In genomic region chr7:52712938-52713337, GRCh38 we compare ENCODE assay signal across 28 cellular contexts.
"Had no signal": no experiment of that assay in that cellular context is flagged by ENCODE, and none has a peak within 500 bp of the region (broad histone marks: within the 10 kb centered on the region; RNA-seq: fewer than 3 reads in every experiment).

No MANE protein-coding gene starts in this region.

- H3K36me3 ChIP-seq: ascending aorta, breast epithelium, cardiac muscle cell, esophagus muscularis mucosa, gastrocnemius medialis, heart left ventricle had no signal

- H3K4me3 ChIP-seq: ascending aorta, breast epithelium, cardiac muscle cell, coronary artery, esophagus muscularis mucosa, gastrocnemius medialis, heart left ventricle had no signal

- ATAC-seq: activated naive CD4-positive, alpha-beta T cell treated with anti-CD3 and anti-CD28 coated beads, Interleukin-2, amount 50 U/mL, for 72 hours; activated T-cell treated with anti-CD3 and anti-CD28 coated beads, Interleukin-2, amount 50 U/mL, for 72 hours; effector memory CD8-positive, alpha-beta T cell; foreskin keratinocyte; gastrocnemius medialis; heart left ventricle had no signal

- H3K27ac ChIP-seq: ascending aorta, breast epithelium, cardiac muscle cell, coronary artery, esophagus muscularis mucosa, foreskin keratinocyte, gastrocnemius medialis, heart left ventricle had no signal

- H3K4me1 ChIP-seq: ascending aorta, breast epithelium, esophagus muscularis mucosa, foreskin keratinocyte, gastrocnemius medialis, heart left ventricle had no signal

- H3K9me3 ChIP-seq: breast epithelium had no signal

- H3K27me3 ChIP-seq: ascending aorta, breast epithelium, cardiac muscle cell, esophagus muscularis mucosa, foreskin keratinocyte, gastrocnemius medialis, heart left ventricle had no signal

- DNase-seq: activated CD4-positive, alpha-beta memory T cell treated with anti-CD3 and anti-CD28 coated beads, Interleukin-2, amount 10 ng/mL, durations not matched to agents 7 days and 5 days; activated CD4-positive, alpha-beta T cell treated with anti-CD3 and anti-CD28 coated beads for 1 hour; activated CD4-positive, alpha-beta T cell treated with anti-CD3 and anti-CD28 coated beads for 4 hours; activated CD4-positive, alpha-beta T cell treated with anti-CD3 and anti-CD28 coated beads, Interleukin-2, amount 10 ng/mL, durations not matched to agents 7 days and 5 days; activated CD4-positive, alpha-beta T cell treated with anti-CD3 and anti-CD28 coated beads, Interleukin-2, amount 50 U/mL, for 4 hours; activated CD8-positive, alpha-beta memory T cell treated with anti-CD3 and anti-CD28 coated beads, Interleukin-2, amount 50 U/mL, for 48 hours; activated gamma-delta T cell; activated naive CD4-positive, alpha-beta T cell; activated naive CD4-positive, alpha-beta T cell treated with anti-CD3 and anti-CD28 coated beads, Interleukin-2, amount 10 ng/mL, durations not matched to agents 7 days and 5 days; activated naive CD8-positive, alpha-beta T cell treated with anti-CD3 and anti-CD28 coated beads, Interleukin-2, amount 10 ng/mL, durations not matched to agents 7 days and 5 days; activated T-cell treated with anti-CD3 and anti-CD28 coated beads for 4 hours; activated T-cell treated with anti-CD3 and anti-CD28 coated beads, Interleukin-2, amount 50 U/mL, for 24 hours; activated T-cell treated with anti-CD3 and anti-CD28 coated beads, Interleukin-2, amount 50 U/mL, for 72 hours; dermis blood vessel endothelial cell; effector CD4-positive, alpha-beta T cell; effector memory CD8-positive, alpha-beta T cell; erythroblast; foreskin keratinocyte; gastrocnemius medialis; glutamatergic neuron; heart left ventricle; hypothalamus had no signal
